29 cellular contexts compared by ENCODE assay signal in genomic region chr6:137915778-137916177, GRCh38.
"Had no signal": no experiment of that assay in that cellular context is flagged by ENCODE, and none has a peak within 500 bp of the region (broad histone marks: within the 10 kb centered on the region; RNA-seq: fewer than 3 reads in every experiment).

No MANE protein-coding gene starts in this region.

- H3K27me3 Mint-ChIP-seq: stimulated activated memory B cell treated with anti-CD40 and anti-IgM and Interleukin-4, amounts not matched to agents 10 μg/mL and 1 μg/mL and 100 μg/mL, for 72 hours; stimulated activated naive B cell treated with anti-CD40 and anti-IgM and Interleukin-4, amounts not matched to agents 10 μg/mL and 1 μg/mL and 100 μg/mL, for 72 hours; stimulated activated naive CD8-positive, alpha-beta T cell treated with anti-CD3 and anti-CD28 coated beads, Interleukin-15, amount 100 ng/mL, for 72 hours; stimulated activated naive CD8-positive, alpha-beta T cell treated with anti-CD3 and anti-CD28 coated beads, Interleukin-15, Interleukin-2, amounts not matched to agents 100 ng/mL and 50 ng/mL, for 24 hours had no signal

- H3K9me3 ChIP-seq: suprapubic skin, testis, thoracic aorta, thyroid gland, tibial artery, upper lobe of left lung, upper lobe of right lung, uterus, vagina had no signal

- H3K36me3 Mint-ChIP-seq: stimulated activated effector memory CD8-positive, alpha-beta T cell treated with anti-CD3 and anti-CD28 coated beads, Interleukin-12 subunit alpha, Interleukin-12 subunit beta, amount 100 ng/mL, for 72 hours; type B pancreatic cell had no signal

- H3K4me3 ChIP-seq: stomach, suprapubic skin, testis, thoracic aorta, thyroid gland, tibial artery, tibial nerve, transverse colon, upper lobe of left lung, upper lobe of right lung, uterus, vagina had no signal

- H3K27ac ChIP-seq: stomach, suprapubic skin, testis, thoracic aorta, thyroid gland, tibial artery, tibial nerve, transverse colon, upper lobe of left lung, upper lobe of right lung, uterus, vagina had no signal

- H3K27ac Mint-ChIP-seq: stimulated activated effector memory CD8-positive, alpha-beta T cell treated with anti-CD3 and anti-CD28 coated beads, Interleukin-12 subunit alpha, Interleukin-12 subunit beta, amount 100 ng/mL, for 72 hours; stimulated activated naive CD8-positive, alpha-beta T cell treated with anti-CD3 and anti-CD28 coated beads, Interleukin-15, amount 100 ng/mL, for 72 hours; stimulated activated naive CD8-positive, alpha-beta T cell treated with anti-CD3 and anti-CD28 coated beads, Interleukin-15, Interleukin-2, amounts not matched to agents 100 ng/mL and 50 ng/mL, for 24 hours; type B pancreatic cell had no signal

- H3K36me3 ChIP-seq: stomach, suprapubic skin, thoracic aorta, thyroid gland, tibial artery, tibial nerve, transverse colon, upper lobe of left lung, upper lobe of right lung, uterus, vagina had no signal

- H3K9me3 Mint-ChIP-seq: stimulated activated effector memory CD8-positive, alpha-beta T cell treated with anti-CD3 and anti-CD28 coated beads, Interleukin-12 subunit alpha, Interleukin-12 subunit beta, amount 100 ng/mL, for 72 hours had no signal

- ATAC-seq: stimulated activated effector memory CD8-positive, alpha-beta T cell treated with anti-CD3 and anti-CD28 coated beads, Interleukin-12 subunit alpha, Interleukin-12 subunit beta, amount 100 ng/mL, for 72 hours; stimulated activated memory B cell treated with anti-CD40 and anti-IgM and Interleukin-4, amounts not matched to agents 10 μg/mL and 1 μg/mL and 100 μg/mL, for 72 hours; stimulated activated naive CD8-positive, alpha-beta T cell treated with anti-CD3 and anti-CD28 coated beads, Interleukin-15, amount 100 ng/mL, for 72 hours; stimulated activated naive CD8-positive, alpha-beta T cell treated with anti-CD3 and anti-CD28 coated beads, Interleukin-15, Interleukin-2, amounts not matched to agents 100 U/mL and 50 U/mL, for 24 hours; upper lobe of right lung had no signal

- H3K4me1 ChIP-seq: stomach, testis, tibial nerve, transverse colon, uterus, vagina had no signal

- H3K27me3 ChIP-seq: stomach, suprapubic skin, testis, thyroid gland, tibial artery, tibial nerve, transverse colon, upper lobe of left lung, upper lobe of right lung, uterus, vagina had no signal

- DNase-seq: stimulated activated CD4-positive, alpha-beta T cell treated with anti-CD3 and anti-CD28 coated beads, Interleukin-2, amount 100 ng/mL, for 48 hours; stimulated activated CD4-positive, alpha-beta T cell treated with anti-CD3 and anti-CD28 coated beads, Interleukin-4, amount 100 ng/mL, for 1 hour; stimulated activated CD4-positive, alpha-beta T cell treated with anti-CD3 and anti-CD28 coated beads, Interleukin-4, amount 100 ng/mL, for 24 hours; stimulated activated CD4-positive, alpha-beta T cell treated with anti-CD3 and anti-CD28 coated beads, Interleukin-4, amount 100 ng/mL, for 4 hours; stimulated activated CD8-positive, alpha-beta memory T cell treated with anti-CD3 and anti-CD28 coated beads, Interleukin-4, amount 100 ng/mL, for 48 hours; stimulated activated naive B cell treated with anti-CD40 and anti-IgM and Interleukin-4, amounts not matched to agents 10 μg/mL and 1 μg/mL and 100 μg/mL, for 72 hours; stimulated activated naive CD4-positive, alpha-beta T cell; stimulated activated naive CD4-positive, alpha-beta T cell treated with Interleukin-2 at 50 U/mL for 16 hours; stimulated activated naive CD8-positive, alpha-beta T cell treated with anti-CD3 and anti-CD28 coated beads, Interleukin-15, amount 100 ng/mL, for 72 hours; stimulated activated naive CD8-positive, alpha-beta T cell treated with anti-CD3 and anti-CD28 coated beads, Interleukin-15, Interleukin-2, amounts not matched to agents 100 U/mL and 50 U/mL, for 24 hours; stomach; substantia nigra; testis; thyroid gland; tibial artery; transverse colon; trophoblast cell; upper lobe of left lung; upper lobe of right lung; uterus had no signal

- H3K4me3 Mint-ChIP-seq: stimulated activated effector memory CD8-positive, alpha-beta T cell treated with anti-CD3 and anti-CD28 coated beads, Interleukin-12 subunit alpha, Interleukin-12 subunit beta, amount 100 ng/mL, for 72 hours; stimulated activated memory B cell treated with anti-CD40 and anti-IgM and Interleukin-4, amounts not matched to agents 10 μg/mL and 1 μg/mL and 100 μg/mL, for 72 hours; stimulated activated naive B cell treated with anti-CD40 and anti-IgM and Interleukin-4, amounts not matched to agents 10 μg/mL and 1 μg/mL and 100 μg/mL, for 72 hours; stimulated activated naive CD8-positive, alpha-beta T cell treated with anti-CD3 and anti-CD28 coated beads, Interleukin-15, amount 100 ng/mL, for 72 hours; stimulated activated naive CD8-positive, alpha-beta T cell treated with anti-CD3 and anti-CD28 coated beads, Interleukin-15, Interleukin-2, amounts not matched to agents 100 ng/mL and 50 ng/mL, for 24 hours; type B pancreatic cell had no signal

- FAIRE-seq: urothelium cell line had no signal
